In genomic region chr11:14249121-14249963, GRCh38 we compare ENCODE assay signal across 8 cellular contexts.
DNase-seq lines count a peak whose midpoint lies in the region; ATAC-seq and TF ChIP-seq lines count a peak whose summit lies in the region.

No MANE protein-coding gene starts in this region.

- H3K79me2 ChIP-seq in MM.1S (ENCODE audit: low read length), result no peaks in the 10 kb centered on the region

- intact Hi-C loops in posterior cingulate gyrus (cut with DNase I), result loop anchor here (1.0 to 2.0 kb wide), 3 partner anchors 293 to 581 kb away; partner anchors contain the start of gene FAR1

- H3K27me3 ChIP-seq in MM.1S (replicated peaks; ENCODE audit: insufficient read depth, low read length), result no peaks in the 10 kb centered on the region

- DNase-seq in MM.1S, result peak; percentile 57
- peak; percentile 66 for DNase-seq in activated naive CD4-positive, alpha-beta T cell treated with anti-CD3 and anti-CD28 coated beads, Interleukin-2, amount 50 U/mL, for 16 hours
- peak; percentile 36 for DNase-seq in glomerular endothelial cell (ENCODE audit: extremely low read depth, low read depth, low spot score)
- peak in 8 of 10 donors; percentile 39 to 95 (median 70) for DNase-seq in posterior cingulate gyrus
- DNase-seq in ureter (ENCODE audit: low spot score), result peak; percentile 69

- H3K36me3 ChIP-seq in MM.1S (replicated peaks; ENCODE audit: insufficient read depth, low read length), result no peaks in the 10 kb centered on the region

- H3K9ac ChIP-seq in MM.1S (ENCODE audit: low read length), result no peak overlapping the region

- no peak overlapping the region for H3K4me2 ChIP-seq in MM.1S (ENCODE audit: low read depth, low read length)

- no peaks in the 10 kb centered on the region for H3K4me1 ChIP-seq in MM.1S (ENCODE audit: low read length)

- no peak overlapping the region for H3K27ac ChIP-seq in MM.1S (ENCODE audit: low read length)

- no peaks in the 10 kb centered on the region for H4K20me1 ChIP-seq in MM.1S (ENCODE audit: insufficient read depth, low read length)

- H3K4me3 ChIP-seq in MM.1S (ENCODE audit: low read length), result no peak overlapping the region

- no peaks in the 10 kb centered on the region for H3K9me2 ChIP-seq in MM.1S (replicated peaks; ENCODE audit: insufficient read depth, low read length)

- TF ChIP-seq CTCF in GM12874 (IDR thresholded peaks at IDR 0.05; ENCODE audit: insufficient read depth, low read depth, low read length), result peak; percentile 68
- peak; percentile 89 for TF ChIP-seq CTCF in MM.1S (IDR thresholded peaks at IDR 0.05; ENCODE audit: low read length)

- no peak overlapping the region for H2AFZ ChIP-seq in MM.1S (ENCODE audit: low read length)

- no peaks in the 10 kb centered on the region for H3F3A ChIP-seq in MM.1S (ENCODE audit: insufficient read depth, low read length)

- no peaks in the 10 kb centered on the region for H3K9me3 ChIP-seq in MM.1S (replicated peaks; ENCODE audit: insufficient read depth, low read length)

- ATAC-seq in SK-N-SH treated with all-trans-retinoic acid at 6 μM for 48 hours (peak; percentile 75), HG03442 (IDR thresholded peaks at IDR 0.05; ENCODE audit: unreplicated experiment) (no peak)

TF ChIP-seq in SK-N-SH treated with all-trans-retinoic acid at 6 μM for 48 hours, 23 proteins besides CTCF, POLR2A, EP300 and RAD21:
- TF ChIP-seq ZNF565 (CRISPR knock-in tag; conservative IDR thresholded peaks at IDR 0.05; ENCODE audit: low read depth) (no peak), GLIS3 (CRISPR knock-in tag; IDR thresholded peaks at IDR 0.05) (no peak), ZFP3 (CRISPR knock-in tag; IDR thresholded peaks at IDR 0.05) (no peak), CSRNP3 (CRISPR knock-in tag; IDR thresholded peaks at IDR 0.05) (no peak), RARB (CRISPR knock-in tag; IDR thresholded peaks at IDR 0.05) (no peak)
TF ChIP-seq in SK-N-SH treated with all-trans-retinoic acid at 6 μM for 48 hours: peak in this region for 0.
